In genomic region chr5:62305358-62305714, GRCh38 we compare ENCODE assay signal across 8 cellular contexts. TPM values are rescaled to one million over a fixed set of nuclear protein-coding genes. Genes with fewer than 3 reads are reported as not detected.
DNase-seq lines count a peak whose midpoint lies in the region; ATAC-seq, FAIRE-seq and TF ChIP-seq lines count a peak whose summit lies in the region.

No MANE protein-coding gene starts in this region.

- dilution Hi-C loops in keratinocyte (cut with MboI; ENCODE audit: extremely low pct_ligation_motif_present, low sequenced_read_pairs), result no loop called here

- H3K27ac ChIP-seq in keratinocyte (ENCODE audit: control insufficient read depth, insufficient read depth, low read length), result peak overlapping the region; percentile 69
- H3K27ac ChIP-seq in suprapubic skin, result peak overlapping the region; percentile 91

- H3K9me3 ChIP-seq in keratinocyte (ENCODE audit: control insufficient read depth, low read depth, low read length) (no peaks in the 10 kb centered on the region), suprapubic skin (no peaks in the 10 kb centered on the region)

- H3K36me3 ChIP-seq in keratinocyte (ENCODE audit: control insufficient read depth in 2 of 2, extremely low read depth in 1 of 2, insufficient read depth in 2 of 2, low read length in 2 of 2), result peaks cover 0 to 1% of the 10 kb centered on the region in 2 experiments
- H3K36me3 ChIP-seq in suprapubic skin, result no peaks in the 10 kb centered on the region

- peaks cover 48% of the 10 kb centered on the region for H3K4me1 Mint-ChIP-seq in activated T-helper 2 cell treated with anti-CD3 and anti-CD28 coated beads, Interferon-gamma antibody, Interleukin-2, Interleukin-4, amounts not matched to agents 10 μg/mL and 5 μg/mL and 100 μg/mL, durations not matched to agents 14 hours and 24 hours and 36 hours (ENCODE audit: low read depth)

- no peak for TF ChIP-seq CTCF in keratinocyte (optimal IDR thresholded peaks at IDR 0.05 in 1 of 3, IDR thresholded peaks at IDR 0.05 in 1 of 3, conservative IDR thresholded peaks at IDR 0.05 in 1 of 3; ENCODE audit: extremely low read depth in 1 of 3, insufficient read depth in 2 of 3, low read length in 3 of 3)
- no peak for TF ChIP-seq CTCF in suprapubic skin (IDR thresholded peaks at IDR 0.05)

- no peak for TF ChIP-seq POLR2A in suprapubic skin (IDR thresholded peaks at IDR 0.05)

- H2AFZ ChIP-seq in keratinocyte (ENCODE audit: control insufficient read depth, low read length), result peak overlapping the region; percentile 92

- peaks cover 41% of the 10 kb centered on the region for H3K79me2 ChIP-seq in keratinocyte (ENCODE audit: control insufficient read depth, insufficient read depth, low read length)

- ATAC-seq in HG03469 (IDR thresholded peaks at IDR 0.05; ENCODE audit: unreplicated experiment) (no peak), HG03135 (IDR thresholded peaks at IDR 0.05; ENCODE audit: unreplicated experiment) (no peak)

- peaks cover 38% of the 10 kb centered on the region for H3K36me3 Mint-ChIP-seq in activated T-helper 2 cell treated with anti-CD3 and anti-CD28 coated beads, Interferon-gamma antibody, Interleukin-2, Interleukin-4, amounts not matched to agents 10 μg/mL and 5 μg/mL and 100 μg/mL, durations not matched to agents 14 hours and 24 hours and 36 hours (ENCODE audit: low read depth)

- H3K27me3 ChIP-seq in keratinocyte (ENCODE audit: control insufficient read depth, extremely low read depth, insufficient read depth, low read length) (no peaks in the 10 kb centered on the region), suprapubic skin (no peaks in the 10 kb centered on the region)

- peak; percentile 17 for DNase-seq in activated CD4-positive, alpha-beta T cell treated with anti-CD3 and anti-CD28 coated beads, Interleukin-2, amount 50 U/mL, for 1 hour
- DNase-seq in activated CD4-positive, alpha-beta T cell treated with anti-CD3 and anti-CD28 coated beads, Interleukin-2, amount 50 U/mL, for 4 hours, result no peak
- DNase-seq in activated T-helper 2 cell treated with anti-CD3 and anti-CD28 coated beads, Interferon-gamma antibody, Interleukin-2, Interleukin-4, amounts not matched to agents 10 μg/mL and 5 μg/mL and 100 μg/mL, durations not matched to agents 14 hours and 24 hours and 36 hours (ENCODE audit: low spot score), result no peak
- DNase-seq in keratinocyte (ENCODE audit: low read depth, low spot score) (no peak), suprapubic skin (ENCODE audit: low spot score in 2 of 2) (no peak), NCI-H1048 (lab: John Stamatoyannopoulos, UW) (no peak)

- peak overlapping the region; percentile 43 for H3K9ac ChIP-seq in keratinocyte (ENCODE audit: control insufficient read depth, extremely low read depth, insufficient read depth, low read length)

- peak overlapping the region; percentile 77 for H3K4me2 ChIP-seq in keratinocyte (ENCODE audit: control insufficient read depth, extremely low read depth, insufficient read depth, low read depth, low read length)

- FAIRE-seq in keratinocyte (lab: Jason Lieb, UNC), result no peak

- WGBS in suprapubic skin, result 41% methylated on average over 4 of the region's 4 CpGs

- H3K27ac Mint-ChIP-seq in activated T-helper 2 cell treated with anti-CD3 and anti-CD28 coated beads, Interferon-gamma antibody, Interleukin-2, Interleukin-4, amounts not matched to agents 10 μg/mL and 5 μg/mL and 100 μg/mL, durations not matched to agents 14 hours and 24 hours and 36 hours, result peak overlapping the region; percentile 97

- intact Hi-C loops in activated T-helper 2 cell treated with anti-CD3 and anti-CD28 coated beads, Interferon-gamma antibody, Interleukin-2, Interleukin-4, amounts not matched to agents 10 μg/mL and 5 μg/mL and 100 μg/mL, durations not matched to agents 14 hours and 24 hours and 36 hours (cut with micrococcal nuclease), result loop anchor here (1.0 to 5.0 kb wide), 4 partner anchors 8 to 973 kb away; partner anchors contain the start of gene ZSWIM6

- no peaks in the 10 kb centered on the region for H3K9me3 Mint-ChIP-seq in activated T-helper 2 cell treated with anti-CD3 and anti-CD28 coated beads, Interferon-gamma antibody, Interleukin-2, Interleukin-4, amounts not matched to agents 10 μg/mL and 5 μg/mL and 100 μg/mL, durations not matched to agents 14 hours and 24 hours and 36 hours

- H3K4me3 Mint-ChIP-seq in activated T-helper 2 cell treated with anti-CD3 and anti-CD28 coated beads, Interferon-gamma antibody, Interleukin-2, Interleukin-4, amounts not matched to agents 10 μg/mL and 5 μg/mL and 100 μg/mL, durations not matched to agents 14 hours and 24 hours and 36 hours (ENCODE audit: low read depth), result peak overlapping the region; percentile 76

- H3K4me3 ChIP-seq in keratinocyte (ENCODE audit: control insufficient read depth in 2 of 3, extremely low read depth in 1 of 3, insufficient read depth in 2 of 3, low read depth in 1 of 3, low read length in 3 of 3) (peak overlapping the region in 2 of 3 experiments; percentile 48 to 96), suprapubic skin (peak overlapping the region; percentile 76)

- no peak for TF ChIP-seq EP300 in suprapubic skin (IDR thresholded peaks at IDR 0.05)

- peaks cover 7% of the 10 kb centered on the region for H3K4me1 ChIP-seq in keratinocyte (ENCODE audit: control insufficient read depth, extremely low read depth, insufficient read depth, low read length)
- peaks cover 13% of the 10 kb centered on the region for H3K4me1 ChIP-seq in suprapubic skin

- no peaks in the 10 kb centered on the region for H4K20me1 ChIP-seq in keratinocyte (ENCODE audit: control insufficient read depth, extremely low read depth, insufficient read depth, low read length)

- no peaks in the 10 kb centered on the region for H3K27me3 Mint-ChIP-seq in activated T-helper 2 cell treated with anti-CD3 and anti-CD28 coated beads, Interferon-gamma antibody, Interleukin-2, Interleukin-4, amounts not matched to agents 10 μg/mL and 5 μg/mL and 100 μg/mL, durations not matched to agents 14 hours and 24 hours and 36 hours (ENCODE audit: low read depth)

- H3K9me1 ChIP-seq in keratinocyte (ENCODE audit: control insufficient read depth, extremely low read depth, insufficient read depth, low read length), result no peaks in the 10 kb centered on the region

RNA-seq across cellular contexts. Expression of gene KIF2A, which starts 0.7 kb away (rescaled TPM):
- 285 and 294 TPM in 2 replicates for total RNA-seq in activated T-helper 2 cell treated with anti-CD3 and anti-CD28 coated beads, Interferon-gamma antibody, Interleukin-2, Interleukin-4, amounts not matched to agents 10 μg/mL and 5 μg/mL and 100 μg/mL, durations not matched to agents 14 hours and 24 hours and 36 hours
- polyA plus RNA-seq in keratinocyte, result 18.3 to 34.8 TPM (median 31.7 TPM) in 3 replicates
- polyA plus RNA-seq in keratinocyte (2011; ENCODE audit: low read depth), result 34.1 TPM
- 30.5 and 44.5 TPM in 2 replicates for polyA plus RNA-seq in keratinocyte (2011; cell fraction: cytosol; rRNA removed)
- 27.1 and 38.4 TPM in 2 replicates for polyA plus RNA-seq in keratinocyte (2011; cell fraction: nucleus; rRNA removed)
- 21.3 and 30.9 TPM in 2 replicates for polyA plus RNA-seq in keratinocyte (2012; ENCODE audit: low replicate concordance)
- polyA minus RNA-seq in keratinocyte, result 6.6 to 47.7 TPM (median 19.1 TPM) in 3 replicates
- 22.4 TPM for polyA minus RNA-seq in keratinocyte (2011; cell fraction: cytosol; rRNA and poly(A)+ RNA removed)
- 18.9 and 41.6 TPM in 2 replicates for polyA minus RNA-seq in keratinocyte (2011; cell fraction: nucleus; rRNA and poly(A)+ RNA removed)
- total RNA-seq in suprapubic skin, result 10 to 100 TPM; 23.3 to 28.6 (median 25.0) TPM
